In genomic region chr4:189002475-189002874, GRCh38 we compare ENCODE assay signal across 18 cellular contexts.
DNase-seq lines count a peak whose midpoint lies in the region; TF ChIP-seq lines count a peak whose summit lies in the region.
"Had no signal": no experiment of that assay in that cellular context is flagged by ENCODE, and none has a peak within 500 bp of the region (broad histone marks: within the 10 kb centered on the region; RNA-seq: fewer than 3 reads in every experiment).

No MANE protein-coding gene starts in this region.

- H3K27ac ChIP-seq in mesenchymal stem cell (ENCODE audit: low read length, poor library complexity, severe bottlenecking) (no peak overlapping the region), thyroid gland (peak overlapping the region in 2 of 3 donors; percentile 23 to 53)
- H3K27ac ChIP-seq: BLaER1, C4-2B had no signal

- WGBS in mesenchymal stem cell, result 96% methylated on average over 8 of the region's 10 CpGs
- 72 to 74% methylated on average over 10 of the region's 10 CpGs for WGBS in thyroid gland, 2 donors

- H3K27me3 ChIP-seq in mesenchymal stem cell (ENCODE audit: control insufficient read depth in 1 of 2, insufficient read depth in 1 of 2, low read length in 2 of 2) (peaks cover 0 to 3% of the 10 kb centered on the region in 2 experiments), thyroid gland (no peaks in the 10 kb centered on the region)
- H3K27me3 ChIP-seq: BLaER1 had no signal

- no peak overlapping the region for H3K18ac ChIP-seq in mesenchymal stem cell (ENCODE audit: low read depth in 1 of 2, low read length in 2 of 2)

- H2AK5ac ChIP-seq in mesenchymal stem cell (ENCODE audit: low read length, severe bottlenecking), result no peak overlapping the region

- H3K14ac ChIP-seq in mesenchymal stem cell (ENCODE audit: low read length in 2 of 2), result no peak overlapping the region

- H2BK12ac ChIP-seq in mesenchymal stem cell (ENCODE audit: low read length in 2 of 2), result no peak overlapping the region

- no peak overlapping the region for H2BK5ac ChIP-seq in mesenchymal stem cell (ENCODE audit: low read depth, low read length, poor library complexity, severe bottlenecking)

- peak overlapping the region; percentile 16 for H4K91ac ChIP-seq in mesenchymal stem cell (ENCODE audit: low read length)

- in situ Hi-C loops in G401 (cut with HindIII; ENCODE audit: low sequenced_read_pairs), result no loop called here

- DNase-seq in Daoy (ENCODE audit: low read depth), result peak; percentile 14
- DNase-seq in RPMI7951 (ENCODE audit: low read depth), result peak; percentile 26
- no peak for DNase-seq in mesenchymal stem cell
- peak; percentile 47 to 61 for DNase-seq in thyroid gland
- no peak for DNase-seq in G401 (ENCODE audit: low spot score)
- no peak for DNase-seq in HCEC 1CT
- DNase-seq: Caco-2; CD4-positive, CD25-positive, alpha-beta regulatory T cell; CD8-positive, alpha-beta T cell; DMS153; DMS79 treated with DMSO at 0.1 percent for 48 hours; GDM1; H9; HFFc6 had no signal

- no peaks in the 10 kb centered on the region for H3K79me1 ChIP-seq in mesenchymal stem cell (replicated peaks; ENCODE audit: low read length, poor library complexity, severe bottlenecking)

- H3K9ac ChIP-seq in mesenchymal stem cell (ENCODE audit: low read length), result no peak overlapping the region
- H3K9ac ChIP-seq: BLaER1 had no signal

- H3K4ac ChIP-seq in mesenchymal stem cell (ENCODE audit: low read depth in 1 of 2, low read length in 2 of 2), result no peak overlapping the region

- H3K4me1 ChIP-seq in mesenchymal stem cell (ENCODE audit: control insufficient read depth, insufficient read depth, low read depth, low read length), result no peaks in the 10 kb centered on the region
- H3K4me1 ChIP-seq in thyroid gland, result peaks cover 0 to 4% of the 10 kb centered on the region in 2 donors
- H3K4me1 ChIP-seq: BLaER1, Caco-2 had no signal

- peak in 1 of 2 donors; percentile 26 for TF ChIP-seq POLR2A in thyroid gland (IDR thresholded peaks at IDR 0.05)

- H2BK15ac ChIP-seq in mesenchymal stem cell (ENCODE audit: low read depth, poor library complexity, severe bottlenecking), result peak overlapping the region; percentile 41

- peaks cover 9% of the 10 kb centered on the region for H3K9me3 ChIP-seq in mesenchymal stem cell (ENCODE audit: control insufficient read depth, low read length)
- no peaks in the 10 kb centered on the region for H3K9me3 ChIP-seq in thyroid gland
- H3K9me3 ChIP-seq: Caco-2 had no signal

- H2AFZ ChIP-seq in mesenchymal stem cell (ENCODE audit: low read depth, low read length), result no peak overlapping the region

- H3K36me3 ChIP-seq in mesenchymal stem cell (ENCODE audit: control insufficient read depth in 1 of 2, insufficient read depth in 2 of 2, low read depth in 1 of 2, low read length in 2 of 2), result no peaks in the 10 kb centered on the region
- no peaks in the 10 kb centered on the region for H3K36me3 ChIP-seq in thyroid gland
- H3K36me3 ChIP-seq: BLaER1 had no signal

- no peak overlapping the region for H2BK120ac ChIP-seq in mesenchymal stem cell (ENCODE audit: low read depth, low read length)

- H3K4me2 ChIP-seq in mesenchymal stem cell (ENCODE audit: low read length, poor library complexity, severe bottlenecking), result no peak overlapping the region
- H3K4me2 ChIP-seq: BLaER1, GM23338 had no signal

- no peak for TF ChIP-seq CTCF in thyroid gland (IDR thresholded peaks at IDR 0.05)

- H3K4me3 ChIP-seq in mesenchymal stem cell (ENCODE audit: insufficient read depth in 1 of 2, low read depth in 1 of 2, low read length in 2 of 2) (no peak overlapping the region), thyroid gland (replicated peaks in 1 of 3) (peak overlapping the region in 1 of 3 donors; percentile 10)
- H3K4me3 ChIP-seq: BLaER1, GM12878, GM23338 had no signal

- H4K8ac ChIP-seq in mesenchymal stem cell (ENCODE audit: low read length), result no peak overlapping the region

- intact Hi-C loops in thyroid gland (cut with DNase I), result no loop called here

- no peak overlapping the region for H3K23ac ChIP-seq in mesenchymal stem cell (ENCODE audit: low read length in 2 of 2)

Comparison
In these comparisons a context has a peak if more than half of its experiments do, and no peak if none do; other contexts are left out.
1. DNase-seq: peak in Daoy (single experiment), RPMI7951 (single experiment) and thyroid gland (2 of 2); none in mesenchymal stem cell (single experiment), G401 (single experiment) and HCEC 1CT (single experiment).